ENCODE assay signal across 17 cellular contexts in genomic region chrX:54085666-54086065, GRCh38.
"Had no signal": no experiment of that assay in that cellular context is flagged by ENCODE, and none has a peak within 500 bp of the region (broad histone marks: within the 10 kb centered on the region; RNA-seq: fewer than 3 reads in every experiment).

No MANE protein-coding gene starts in this region.

- ATAC-seq: left colon; sciatic nerve; stimulated activated memory B cell treated with anti-CD40 and anti-IgM and Interleukin-4, amounts not matched to agents 10 μg/mL and 1 μg/mL and 100 μg/mL, for 72 hours had no signal

- H3K9me3 ChIP-seq: spleen had no signal

- H3K27ac Mint-ChIP-seq: nephron; stimulated activated memory B cell treated with anti-CD40 and anti-IgM and Interleukin-4, amounts not matched to agents 10 μg/mL and 1 μg/mL and 100 μg/mL, for 72 hours had no signal

- H3K9me3 Mint-ChIP-seq: stimulated activated memory B cell treated with anti-CD40 and anti-IgM and Interleukin-4, amounts not matched to agents 10 μg/mL and 1 μg/mL and 100 μg/mL, for 72 hours had no signal

- H3K4me1 Mint-ChIP-seq: naive B cell; nephron; stimulated activated memory B cell treated with anti-CD40 and anti-IgM and Interleukin-4, amounts not matched to agents 10 μg/mL and 1 μg/mL and 100 μg/mL, for 72 hours had no signal

- H3K4me2 ChIP-seq: hepatocyte had no signal

- H3K4me3 ChIP-seq: hepatocyte, spleen had no signal

- H3K9ac ChIP-seq: parathyroid adenoma had no signal

- H3K27me3 Mint-ChIP-seq: naive B cell; stimulated activated memory B cell treated with anti-CD40 and anti-IgM and Interleukin-4, amounts not matched to agents 10 μg/mL and 1 μg/mL and 100 μg/mL, for 72 hours had no signal

- H3K79me2 ChIP-seq: hepatocyte, parathyroid adenoma had no signal

- H3K4me3 Mint-ChIP-seq: naive B cell; nephron; stimulated activated memory B cell treated with anti-CD40 and anti-IgM and Interleukin-4, amounts not matched to agents 10 μg/mL and 1 μg/mL and 100 μg/mL, for 72 hours had no signal

- H3K4me1 ChIP-seq: parathyroid adenoma, spleen had no signal

- DNase-seq: dermis blood vessel endothelial cell; erythroblast; foreskin melanocyte; left colon; mesendoderm; naive B cell; occipital lobe; spleen; stimulated activated CD4-positive, alpha-beta T cell treated with anti-CD3 and anti-CD28 coated beads, Interleukin-15, amount 100 ng/mL, for 24 hours; stimulated activated CD4-positive, alpha-beta T cell treated with anti-CD3 and anti-CD28 coated beads, Interleukin-1b, Interleukin-23, amount 100 ng/mL, for 48 hours; stimulated activated CD4-positive, alpha-beta T cell treated with anti-CD3 and anti-CD28 coated beads, Interleukin-4, amount 100 ng/mL, for 24 hours; trophoblast cell had no signal

- H3K27ac ChIP-seq: hepatocyte, parathyroid adenoma, spleen had no signal

- H2AFZ ChIP-seq: hepatocyte, parathyroid adenoma had no signal

- H3K27me3 ChIP-seq: hepatocyte, spleen had no signal
